ENCODE assay signal across 21 cellular contexts in genomic region chr1:6471969-6472368, GRCh38. TPM values are rescaled to one million over a fixed set of nuclear protein-coding genes. Genes with fewer than 3 reads are reported as not detected.
A peak's percentile ranks its signal among the peaks of the same experiment; 100 is the strongest.
DNase-seq lines count a peak whose midpoint lies in the region; ATAC-seq and TF ChIP-seq lines count a peak whose summit lies in the region.
"Had no signal": no experiment of that assay in that cellular context is flagged by ENCODE, and none has a peak within 500 bp of the region (broad histone marks: within the 10 kb centered on the region; RNA-seq: fewer than 3 reads in every experiment).

No MANE protein-coding gene starts in this region.

- TF ChIP-seq POLR2A in HCT116 (IDR thresholded peaks at IDR 0.05; ENCODE audit: borderline replicate concordance, extremely low read depth, insufficient read depth, insufficient read length), result no peak
- TF ChIP-seq POLR2A in stomach (IDR thresholded peaks at IDR 0.05), result no peak

- RAD21 ChIA-PET in HCT116 (lab: Charles Lee; ENCODE audit: low non-redundant PET in 1 of 2, low total read pairs in 2 of 2, uncharacterized antibody in 2 of 2, unreplicated experiment in 2 of 2), result interaction anchor here in 1 of 2 experiments (0.6 kb wide), 1 partner anchor 22 kb away, joined by 5 read pairs; no protein-coding TSS in a partner anchor

- no TSS peak for BruUV-seq in HCT116 (replicated peaks; lab: Mats Ljungman, UMichigan)

- POLR2A ChIA-PET in HCT116 (lab: Charles Lee) (interaction anchor here (1.0 to 1.5 kb wide), 2 partner anchors 19 to 32 kb away, joined by 3 to 7 read pairs; partner anchors contain the start of gene PLEKHG5), WTC11 (lab: Charles Lee) (interaction anchor here (2.0 kb wide), 1 partner anchor 14 kb away, joined by 10 read pairs; no protein-coding TSS in a partner anchor)

- peaks cover 30% of the 10 kb centered on the region for H3K4me1 Mint-ChIP-seq in WTC11
- peaks cover 1% of the 10 kb centered on the region for H3K4me1 Mint-ChIP-seq in endothelial cell (ENCODE audit: unreplicated experiment)

- peak overlapping the region; percentile 80 for H3K27ac ChIP-seq in HCT116 (ENCODE audit: low read depth, low read length)
- H3K27ac ChIP-seq in stomach, result peak overlapping the region; percentile 81 to 87 (median 87)
- no peak overlapping the region for H3K27ac ChIP-seq in dorsolateral prefrontal cortex
- H3K27ac ChIP-seq: left ventricle myocardium inferior, SK-N-MC, vagina had no signal

- WGBS in stomach, 5 donors, result 32 to 75% (median 47%) methylated on average over 7 of the region's 7 CpGs

- no peak for TF ChIP-seq RAD21 in HCT116 (IDR thresholded peaks at IDR 0.05; ENCODE audit: low read depth)

- H3K4me3 Mint-ChIP-seq in WTC11 (peak overlapping the region; percentile 41), endothelial cell (ENCODE audit: unreplicated experiment) (no peak overlapping the region)
- H3K4me3 Mint-ChIP-seq: activated CD4-positive, alpha-beta T cell treated with anti-CD3 and anti-CD28 coated beads for 36 hours; effector memory CD8-positive, alpha-beta T cell; natural killer cell treated with Interleukin-12 subunit alpha and Interleukin-12 subunit beta and Interleukin-15 and Interleukin-18, amount 100 ng/mL, for 72 hours had no signal

- H2AFZ ChIP-seq in HCT116 (ENCODE audit: low read depth, low read length, poor library complexity, severe bottlenecking), result no peak overlapping the region

- no peaks in the 10 kb centered on the region for H3K9me3 ChIP-seq in HCT116 (ENCODE audit: control insufficient read depth in 1 of 2, insufficient read depth in 1 of 2, low read depth in 1 of 2, low read length in 2 of 2)
- H3K9me3 ChIP-seq in stomach, result no peaks in the 10 kb centered on the region
- H3K9me3 ChIP-seq: left ventricle myocardium inferior, vagina had no signal

- H3K27me3 ChIP-seq in HCT116 (ENCODE audit: insufficient read depth, low read length), result no peaks in the 10 kb centered on the region
- H3K27me3 ChIP-seq in stomach, result peaks cover 0 to 5% (median 0%) of the 10 kb centered on the region in 3 donors
- H3K27me3 ChIP-seq in dorsolateral prefrontal cortex, result no peaks in the 10 kb centered on the region
- H3K27me3 ChIP-seq: vagina had no signal

- no peaks in the 10 kb centered on the region for H4K20me1 ChIP-seq in HCT116 (ENCODE audit: insufficient read depth)

- H3K79me2 ChIP-seq in HCT116 (ENCODE audit: insufficient read depth, low read length), result no peaks in the 10 kb centered on the region

- no peaks in the 10 kb centered on the region for H3K9me2 ChIP-seq in HCT116 (ENCODE audit: insufficient read depth)

- no peak for DNase-seq in HCT116 (ENCODE audit: low read depth, low spot score)
- DNase-seq in WTC11 (ENCODE audit: low spot score), result no peak
- peak; percentile 82 for DNase-seq in left lobe of liver (ENCODE audit: low spot score)
- peak; percentile 87 for DNase-seq in stomach
- no peak for DNase-seq in endothelial cell (ENCODE audit: low spot score)
- no peak for DNase-seq in HuH-7 (ENCODE audit: low spot score)
- no peak for DNase-seq in dorsolateral prefrontal cortex
- DNase-seq: amniotic stem cell; COR-L47; effector memory CD8-positive, alpha-beta T cell; left ventricle myocardium inferior; NCI-H1105 treated with DMSO at 0.1 percent for 48 hours; NCI-H774; stimulated activated CD4-positive, alpha-beta T cell treated with anti-CD3 and anti-CD28 coated beads, Interleukin-12 subunit alpha, Interleukin-12 subunit beta, amount 100 ng/mL, for 4 hours had no signal

- peak overlapping the region; percentile 68; the same call in 1 of the 2 replicates for H3K9ac ChIP-seq in HCT116 (ENCODE audit: low read length)

- peak; percentile 28 for ATAC-seq in HCT116
- no peak for ATAC-seq in WTC11
- peak; percentile 83 for ATAC-seq in left lobe of liver
- no peak for ATAC-seq in HG02610 (IDR thresholded peaks at IDR 0.05; ENCODE audit: unreplicated experiment)
- ATAC-seq: activated CD4-positive, alpha-beta T cell treated with anti-CD3 and anti-CD28 coated beads for 36 hours; natural killer cell treated with Interleukin-12 subunit alpha and Interleukin-12 subunit beta and Interleukin-15 and Interleukin-18, amount 100 ng/mL, for 72 hours had no signal

- TF ChIP-seq CTCF in HCT116 (IDR thresholded peaks at IDR 0.05 in 2 of 3, conservative IDR thresholded peaks at IDR 0.05 in 1 of 3; ENCODE audit: borderline replicate concordance in 1 of 3, insufficient read depth in 1 of 3, low read depth in 2 of 3, low read length in 2 of 3) (no peak), WTC11 (IDR thresholded peaks at IDR 0.05) (no peak), stomach (IDR thresholded peaks at IDR 0.05) (no peak), endothelial cell (IDR thresholded peaks at IDR 0.05; ENCODE audit: unreplicated experiment) (no peak), dorsolateral prefrontal cortex (IDR thresholded peaks at IDR 0.05 in 54 of 56, conservative IDR thresholded peaks at IDR 0.05 in 2 of 56; ENCODE audit: low read depth in 1 of 56, partially characterized antibody in 56 of 56) (no peak)

- peak overlapping the region; percentile 54 to 67 for H3K4me3 ChIP-seq in HCT116 (replicated peaks in 1 of 2; ENCODE audit: low read depth in 1 of 2, low read length in 2 of 2)
- H3K4me3 ChIP-seq in stomach, result peak overlapping the region in 3 of 4 donors; percentile 27 to 49 (median 31)
- H3K4me3 ChIP-seq in dorsolateral prefrontal cortex, result no peak overlapping the region
- H3K4me3 ChIP-seq: left ventricle myocardium inferior, SK-N-MC, vagina had no signal

- H3K36me3 ChIP-seq in HCT116 (ENCODE audit: control insufficient read depth in 1 of 2, insufficient read depth in 2 of 2, low read length in 2 of 2) (peaks cover 6 to 10% of the 10 kb centered on the region in 2 experiments; a peak in 2 of 4 replicates), stomach (peaks cover 3 to 54% (median 47%) of the 10 kb centered on the region in 4 donors)

- intact Hi-C loops in HCT116 (cut with micrococcal nuclease), result no loop called here
- intact Hi-C loops in stomach (cut with DNase I; ENCODE audit: low total_unique reads), result no loop called here
- intact Hi-C loops in dorsolateral prefrontal cortex (cut with DNase I), result no loop called here

- H3K4me1 ChIP-seq in HCT116 (ENCODE audit: control insufficient read depth in 1 of 2, insufficient read depth in 2 of 2, low read length in 2 of 2) (peaks cover 29 to 42% of the 10 kb centered on the region in 2 experiments), stomach (peaks cover 0 to 22% (median 11%) of the 10 kb centered on the region in 4 donors)
- H3K4me1 ChIP-seq: vagina had no signal

- no peaks in the 10 kb centered on the region for H3K9me3 Mint-ChIP-seq in WTC11
- H3K9me3 Mint-ChIP-seq in endothelial cell (ENCODE audit: unreplicated experiment), result no peaks in the 10 kb centered on the region
- H3K9me3 Mint-ChIP-seq: effector memory CD8-positive, alpha-beta T cell; natural killer cell treated with Interleukin-12 subunit alpha and Interleukin-12 subunit beta and Interleukin-15 and Interleukin-18, amount 100 ng/mL, for 72 hours had no signal

- H3K27me3 Mint-ChIP-seq in WTC11 (ENCODE audit: low read depth) (no peaks in the 10 kb centered on the region), endothelial cell (ENCODE audit: unreplicated experiment) (peaks cover 17% of the 10 kb centered on the region)
- H3K27me3 Mint-ChIP-seq: activated CD4-positive, alpha-beta T cell treated with anti-CD3 and anti-CD28 coated beads for 36 hours; natural killer cell treated with Interleukin-12 subunit alpha and Interleukin-12 subunit beta and Interleukin-15 and Interleukin-18, amount 100 ng/mL, for 72 hours had no signal

- H3K36me3 Mint-ChIP-seq in WTC11 (peaks cover 24% of the 10 kb centered on the region), endothelial cell (ENCODE audit: low read depth, unreplicated experiment) (peaks cover 10% of the 10 kb centered on the region)
- H3K36me3 Mint-ChIP-seq: natural killer cell treated with Interleukin-12 subunit alpha and Interleukin-12 subunit beta and Interleukin-15 and Interleukin-18, amount 100 ng/mL, for 72 hours had no signal

- CTCF ChIA-PET in HCT116 (lab: Charles Lee) (interaction anchor here (0.6 to 2.2 kb wide), 15 partner anchors 8 to 223 kb away, joined by 3 to 11 read pairs (median 5); partner anchors contain the start of genes HES2 and PLEKHG5), WTC11 (lab: Charles Lee) (interaction anchor here (0.7 to 6.3 kb wide), 24 partner anchors 8 to 384 kb away, joined by 3 to 73 read pairs (median 6); no protein-coding TSS in a partner anchor)

- H3K4me2 ChIP-seq in HCT116 (ENCODE audit: low read length), result peak overlapping the region; percentile 86

- H3K27ac Mint-ChIP-seq in WTC11 (no peak overlapping the region), endothelial cell (ENCODE audit: unreplicated experiment) (no peak overlapping the region)
- H3K27ac Mint-ChIP-seq: activated CD4-positive, alpha-beta T cell treated with anti-CD3 and anti-CD28 coated beads for 36 hours; effector memory CD8-positive, alpha-beta T cell; natural killer cell treated with Interleukin-12 subunit alpha and Interleukin-12 subunit beta and Interleukin-15 and Interleukin-18, amount 100 ng/mL, for 72 hours had no signal

- TF ChIP-seq EP300 in stomach (IDR thresholded peaks at IDR 0.05), result no peak

RNA-seq across cellular contexts. Expression of gene TNFRSF25, which starts 6.0 kb away (rescaled TPM):
- 27.5 TPM for total RNA-seq in HCT116 (2021; ENCODE audit: unreplicated experiment)
- polyA plus RNA-seq in HCT116 (2012), result 30.2 and 34.7 TPM in 2 replicates
- total RNA-seq in WTC11 (2021), result 19.5 to 26.1 TPM (median 22.6 TPM) in 3 replicates
- total RNA-seq in left lobe of liver, result 2.1 TPM
- total RNA-seq in stomach, result 100 to 1,000 TPM in 1 of 5 donors, 10 to 100 TPM in 2, 1 to 10 TPM in 2; 6.1 to 215 (median 21.4) TPM
- 10 to 100 TPM in 1 of 3 donors, 1 to 10 TPM in 2; 2.7 to 41.6 (median 2.9) TPM for polyA plus RNA-seq in stomach
- 104 TPM for total RNA-seq in endothelial cell (ENCODE audit: unreplicated experiment)
- 100 to 1,000 TPM in 3 of 120 experiments, 10 to 100 TPM in 117; 15.2 to 106 (median 54.0) TPM for total RNA-seq in dorsolateral prefrontal cortex

RNA-seq across cellular contexts. Expression of gene PLEKHG5, which starts 19.5 kb away (rescaled TPM):
- total RNA-seq in HCT116 (2021; ENCODE audit: unreplicated experiment) (33.0 TPM), WTC11 (2021) (27.5 to 32.0 TPM (median 30.8 TPM) in 3 replicates), left lobe of liver (1.1 TPM), stomach (10 to 100 TPM in 2 of 5 donors, 1 to 10 TPM in 3; 4.9 to 58.8 (median 9.8) TPM), endothelial cell (ENCODE audit: unreplicated experiment) (109 TPM), dorsolateral prefrontal cortex (100 to 1,000 TPM in 1 of 120 experiments, 10 to 100 TPM in 119; 15.9 to 101 (median 58.6) TPM)
- polyA plus RNA-seq in HCT116 (2012), result 27.9 and 32.2 TPM in 2 replicates
- polyA plus RNA-seq in stomach, result 1 to 10 TPM; 1.4 to 7.2 (median 1.8) TPM

RNA-seq across cellular contexts. Expression of gene ESPN, which starts 47.4 kb away (rescaled TPM):
- total RNA-seq in HCT116 (2021; ENCODE audit: unreplicated experiment) (114 TPM), WTC11 (2021) (46.1 to 70.3 TPM (median 68.1 TPM) in 3 replicates), left lobe of liver (172 TPM), stomach (10 to 100 TPM in 1 of 5 donors, 1 to 10 TPM in 2, not detected in 2; 1.8 to 68.4 (median 4.9) TPM), endothelial cell (ENCODE audit: unreplicated experiment) (0.36 TPM), dorsolateral prefrontal cortex (1 to 10 TPM in 40 of 120 experiments, under 1 TPM in 23, not detected in 57; 0.26 to 5.3 (median 1.2) TPM)
- 112 and 113 TPM in 2 replicates for polyA plus RNA-seq in HCT116 (2012)
- 10 to 100 TPM in 1 of 3 donors, 1 to 10 TPM in 2; 1.5 to 18.0 (median 4.7) TPM for polyA plus RNA-seq in stomach
- total RNA-seq: fibroblast of villous mesenchyme, posterior vena cava had no signal

RNA-seq across cellular contexts. Expression of gene HES2, which starts 52.2 kb away (rescaled TPM):
- total RNA-seq in HCT116 (2021; ENCODE audit: unreplicated experiment) (8.4 TPM), WTC11 (2021) (1.9 to 2.7 TPM (median 1.9 TPM) in 3 replicates), left lobe of liver (0.13 TPM), stomach (100 to 1,000 TPM in 1 of 5 donors, not detected in 4; 231 TPM), endothelial cell (ENCODE audit: unreplicated experiment) (0.10 TPM), dorsolateral prefrontal cortex (under 1 TPM in 4 of 120 experiments, not detected in 116; 0.13 to 0.39 (median 0.26) TPM)
- 7.9 and 9.6 TPM in 2 replicates for polyA plus RNA-seq in HCT116 (2012)
- 10 to 100 TPM in 1 of 3 donors, not detected in 2; 18.4 TPM for polyA plus RNA-seq in stomach
- total RNA-seq: left ventricle myocardium inferior; natural killer cell treated with Interleukin-12 subunit alpha and Interleukin-12 subunit beta and Interleukin-15 and Interleukin-18, amount 100 ng/mL, for 72 hours had no signal

Comparison
In these comparisons a context has a peak if more than half of its experiments do, and no peak if none do; other contexts are left out.
1. ATAC-seq: peak in HCT116 (single experiment) and left lobe of liver (single experiment); none in WTC11 (single experiment) and HG02610 (single experiment).
2. DNase-seq: peak in left lobe of liver (single experiment) and stomach (single experiment); none in HCT116 (single experiment), WTC11 (single experiment), endothelial cell (single experiment), HuH-7 (single experiment) and dorsolateral prefrontal cortex (0 of 10).
3. H3K27ac ChIP-seq: peak in HCT116 (single experiment) and stomach (5 of 5); none in dorsolateral prefrontal cortex (0 of 59).
4. H3K4me3 ChIP-seq: peak in HCT116 (2 of 2) and stomach (3 of 4); none in dorsolateral prefrontal cortex (0 of 59).